ENCODE assay signal across 9 cellular contexts in the genomic region with DNA sequence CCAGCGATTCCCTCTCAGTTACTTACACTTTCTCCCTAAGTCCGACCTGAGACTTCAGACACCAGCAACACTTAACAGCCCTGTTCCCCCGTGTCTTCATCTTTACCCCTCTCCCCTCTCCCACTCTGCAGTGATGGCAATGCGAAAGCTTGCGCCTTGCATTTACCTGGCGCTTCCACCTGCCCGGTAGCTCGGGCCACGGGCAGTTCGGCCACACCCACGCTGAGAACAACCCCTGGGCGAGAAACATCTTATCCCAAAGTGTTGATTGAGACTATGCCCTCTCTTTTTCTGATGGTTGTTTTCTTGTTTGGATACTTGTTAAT. TPM values are rescaled to one million over a fixed set of nuclear protein-coding genes. Genes with fewer than 3 reads are reported as not detected.
DNase-seq lines count a peak whose midpoint lies in the region; ATAC-seq and TF ChIP-seq lines count a peak whose summit lies in the region.
"Had no signal": no experiment of that assay in that cellular context is flagged by ENCODE, and none has a peak within 500 bp of the region (broad histone marks: within the 10 kb centered on the region; RNA-seq: fewer than 3 reads in every experiment).

No MANE protein-coding gene starts in this region.

- H3K27ac ChIP-seq in VCaP, result peak overlapping the region; percentile 93
- H3K27ac ChIP-seq in thymus (ENCODE audit: low read depth), result peak overlapping the region; percentile 87

- H3K4me1 Mint-ChIP-seq in Calu3 (ENCODE audit: low read depth, unreplicated experiment) (peaks cover 8% of the 10 kb centered on the region), natural killer cell (no peaks in the 10 kb centered on the region)

- H3K27me3 ChIP-seq in thymus (ENCODE audit: control insufficient read depth, insufficient read depth), result no peaks in the 10 kb centered on the region

- BruUV-seq in Calu3 (replicated peaks; lab: Mats Ljungman, UMichigan), result no TSS peak

- H3K36me3 Mint-ChIP-seq in Calu3 (ENCODE audit: insufficient read depth, unreplicated experiment), result peaks cover 16% of the 10 kb centered on the region
- no peaks in the 10 kb centered on the region for H3K36me3 Mint-ChIP-seq in natural killer cell

- H3K9me3 Mint-ChIP-seq in Calu3 (ENCODE audit: low read depth, unreplicated experiment), result no peaks in the 10 kb centered on the region
- no peaks in the 10 kb centered on the region for H3K9me3 Mint-ChIP-seq in natural killer cell
- H3K9me3 Mint-ChIP-seq: naive thymus-derived CD8-positive, alpha-beta T cell had no signal

- H3K4me1 ChIP-seq in thymus (ENCODE audit: control insufficient read depth, insufficient read depth, low read length), result peaks cover 3% of the 10 kb centered on the region

- ATAC-seq in HG02571 (IDR thresholded peaks at IDR 0.05; ENCODE audit: unreplicated experiment) (peak; percentile 5), natural killer cell (no peak)

- H3K9me3 ChIP-seq in thymus (ENCODE audit: control insufficient read depth), result no peaks in the 10 kb centered on the region

- intact Hi-C loops in Calu3 (cut with micrococcal nuclease; ENCODE audit: unreplicated experiment) (no loop called here), natural killer cell (cut with micrococcal nuclease) (loop anchor here (5.0 kb wide), 1 partner anchor 406 kb away; a partner anchor contains a TSS)

- no peak overlapping the region for H3K27ac Mint-ChIP-seq in Calu3 (ENCODE audit: unreplicated experiment)
- H3K27ac Mint-ChIP-seq in natural killer cell, result no peak overlapping the region
- H3K27ac Mint-ChIP-seq: naive thymus-derived CD8-positive, alpha-beta T cell had no signal

- no peak for TF ChIP-seq CTCF in Calu3 (IDR thresholded peaks at IDR 0.05; ENCODE audit: unreplicated experiment)
- TF ChIP-seq CTCF in VCaP (conservative IDR thresholded peaks at IDR 0.05), result no peak
- no peak for TF ChIP-seq CTCF in GM13977 (IDR thresholded peaks at IDR 0.05; ENCODE audit: extremely low read depth, insufficient read depth, missing control alignments)
- no peak for TF ChIP-seq CTCF in natural killer cell (IDR thresholded peaks at IDR 0.05)

- H3K4me3 Mint-ChIP-seq in Calu3 (ENCODE audit: low read depth, unreplicated experiment) (no peak overlapping the region), natural killer cell (no peak overlapping the region)
- H3K4me3 Mint-ChIP-seq: naive thymus-derived CD8-positive, alpha-beta T cell had no signal

- CTCF ChIA-PET in Calu3 (lab: Charles Lee), result interaction anchor here (0.7 to 2.5 kb wide), 2 partner anchors 48 to 50 kb away, joined by 3 to 10 read pairs; no protein-coding TSS in a partner anchor

- no peaks in the 10 kb centered on the region for H3K36me3 ChIP-seq in thymus (ENCODE audit: control insufficient read depth, insufficient read depth)

- in situ Hi-C loops in GM13977 (cut with MboI; ENCODE audit: low pct_unique_long_range_greater_than_20kb, low sequenced_read_pairs, unreplicated experiment), result no loop called here

- DNase-seq in Calu3, result peak; percentile 48
- DNase-seq in iPS-NIHi7 (ENCODE audit: extremely low spot score), result peak; percentile 26
- no peak for DNase-seq in SHP77 treated with DMSO at 0.1 percent for 48 hours (lab: John Stamatoyannopoulos, UW)
- DNase-seq in GM13977 (ENCODE audit: low spot score), result no peak
- no peak for DNase-seq in natural killer cell

- H3K27me3 Mint-ChIP-seq in Calu3 (ENCODE audit: unreplicated experiment), result no peaks in the 10 kb centered on the region
- H3K27me3 Mint-ChIP-seq in natural killer cell (ENCODE audit: low read depth in 2 of 2), result peaks cover 6 to 12% of the 10 kb centered on the region in 2 donors
- H3K27me3 Mint-ChIP-seq: naive thymus-derived CD8-positive, alpha-beta T cell had no signal

- 4% methylated on average over 12 of the region's 12 CpGs for WGBS in thymus

- peak overlapping the region; percentile 85 for H3K4me3 ChIP-seq in thymus (ENCODE audit: low read length)

RNA-seq across cellular contexts. Expression of a gene that starts 0.6 kb away (rescaled TPM):
- total RNA-seq in Calu3 (2022), result 178 and 210 TPM in 2 replicates
- polyA plus RNA-seq in thymus, result 34.0 TPM
- 10 to 100 TPM; 56.4 to 63.0 (median 60.6) TPM for total RNA-seq in natural killer cell

Comparison
In these comparisons a context has a peak if more than half of its experiments do, and no peak if none do; other contexts are left out.
1. DNase-seq: peak in Calu3 (single experiment) and iPS-NIHi7 (single experiment); none in SHP77 treated with DMSO at 0.1 percent for 48 hours (single experiment), GM13977 (single experiment) and natural killer cell (single experiment).